Comparison of ENCODE assay signal across 14 cellular contexts in genomic region chr13:111280666-111281577, GRCh38. TPM values are rescaled to one million over a fixed set of nuclear protein-coding genes. Genes with fewer than 3 reads are reported as not detected.
DNase-seq lines count a peak whose midpoint lies in the region; ATAC-seq and TF ChIP-seq lines count a peak whose summit lies in the region.
"Had no signal": no experiment of that assay in that cellular context is flagged by ENCODE, and none has a peak within 500 bp of the region (broad histone marks: within the 10 kb centered on the region; RNA-seq: fewer than 3 reads in every experiment).

No MANE protein-coding gene starts in this region.

- H3K4me3 ChIP-seq in AG04450 (ENCODE audit: low read depth, low read length) = peak overlapping the region; percentile 8; the same call in 1 of the 2 replicates
- H3K4me3 ChIP-seq in SJSA1 = no peak overlapping the region

- CTCF ChIA-PET in AG04450 (lab: Charles Lee) = interaction anchor here (0.6 to 2.4 kb wide), 5 partner anchors 53 to 1242 kb away, joined by 3 to 12 read pairs (median 7); no protein-coding TSS in a partner anchor

- peaks cover 36% of the 10 kb centered on the region for H3K4me1 ChIP-seq in SJSA1 (replicated peaks)

- H3K9me3 ChIP-seq in AG04450 (ENCODE audit: control insufficient read depth, insufficient read depth, low read length) (peaks cover 6% of the 10 kb centered on the region; the same call in 1 of the 2 replicates), SJSA1 (replicated peaks) (no peaks in the 10 kb centered on the region)

- POLR2A ChIA-PET in AG04450 (lab: Yijun Ruan, JAX) = interaction anchor here (0.6 to 1.3 kb wide), 8 partner anchors 13 to 568 kb away, joined by 3 to 13 read pairs (median 5); no protein-coding TSS in a partner anchor

- peaks cover 89% of the 10 kb centered on the region for H3K36me3 ChIP-seq in SJSA1

- DNase-seq in AG04450 (ENCODE audit: low read depth, low spot score) (peak; percentile 66), SJSA1 (ENCODE audit: low read depth in 1 of 2, low spot score in 2 of 2) (peak; percentile 95 to 99), fibroblast of gingiva (ENCODE audit: low read depth) (peak; percentile 49), pons (ENCODE audit: low spot score) (peak; percentile 16), NOMO-1 treated with dmso at 0.1 percent for 144 hours (lab: John Stamatoyannopoulos, UW; ENCODE audit: unreplicated experiment) (no peak), OCI-M2 (lab: John Stamatoyannopoulos, UW; ENCODE audit: unreplicated experiment) (no peak), DMS114 treated with DMSO at 0.1 percent for 48 hours (lab: John Stamatoyannopoulos, UW; ENCODE audit: unreplicated experiment) (no peak)
- DNase-seq: activated gamma-delta T cell, NCI-H2081 treated with DMSO at 0.1 percent for 48 hours had no signal

- H3K27me3 ChIP-seq in AG04450 (ENCODE audit: control insufficient read depth, insufficient read depth, low read length) (no peaks in the 10 kb centered on the region), SJSA1 (replicated peaks) (no peaks in the 10 kb centered on the region)

- no peak for TF ChIP-seq CTCF in AG04450 (IDR thresholded peaks at IDR 0.05; ENCODE audit: low read depth, low read length)

- ATAC-seq in GM18858 (IDR thresholded peaks at IDR 0.05; ENCODE audit: unreplicated experiment) = no peak

- H3K27ac ChIP-seq in AG04450 (ENCODE audit: low read depth, low read length) = peak overlapping the region; percentile 98
- H3K27ac ChIP-seq in SJSA1 = peak overlapping the region; percentile 93
- H3K27ac ChIP-seq: C4-2B, VCaP had no signal

RNA-seq across cellular contexts. Expression of gene TEX29, which starts 39.5 kb away (rescaled TPM):
- polyA plus RNA-seq in AG04450 (2011; rRNA removed) = 4.7 and 6.1 TPM in 2 replicates
- 0.52 and 1.1 TPM in 2 replicates for polyA minus RNA-seq in AG04450 (2011; rRNA and poly(A)+ RNA removed)
- 0.82 TPM in 1 of 2 replicates, not detected in the other for total RNA-seq in SJSA1 (2014; rRNA removed; shearing (Covaris generic))
- total RNA-seq: RPMI7951 had no signal
- polyA plus RNA-seq: liver had no signal

Comparison
In these comparisons a context has a peak if more than half of its experiments do, and no peak if none do; other contexts are left out.
1. DNase-seq: peak in AG04450 (single experiment), SJSA1 (2 of 2), fibroblast of gingiva (single experiment) and pons (single experiment); none in NOMO-1 treated with dmso at 0.1 percent for 144 hours (single experiment), OCI-M2 (single experiment) and DMS114 treated with DMSO at 0.1 percent for 48 hours (single experiment).